28 cellular contexts compared by ENCODE assay signal in the genomic region with DNA sequence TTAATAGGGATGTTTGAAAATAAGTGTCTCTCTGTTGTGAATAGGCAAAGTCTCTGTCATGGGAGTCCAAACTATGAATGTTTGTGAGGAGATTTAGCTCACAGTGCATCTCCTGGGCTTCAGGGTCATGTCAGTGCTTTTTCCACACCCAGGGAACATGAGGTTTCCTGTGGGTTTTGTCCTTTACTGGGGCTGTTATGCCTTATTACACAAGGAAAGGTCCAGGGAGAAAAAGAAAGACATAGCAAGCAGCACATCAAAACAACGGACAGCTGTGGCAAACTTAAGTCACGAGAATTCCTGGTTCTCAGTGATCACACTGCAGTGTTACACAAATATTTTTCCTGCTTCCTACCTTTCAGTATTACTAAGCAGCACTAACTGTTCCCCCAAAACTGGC.
"Had no signal": no experiment of that assay in that cellular context is flagged by ENCODE, and none has a peak within 500 bp of the region (broad histone marks: within the 10 kb centered on the region; RNA-seq: fewer than 3 reads in every experiment).

No MANE protein-coding gene starts in this region.

- DNase-seq: activated B cell treated with CpG ODN at 0.5 μM for 24 hours; activated CD4-positive, alpha-beta T cell treated with anti-CD3 and anti-CD28 coated beads for 48 hours; activated CD4-positive, alpha-beta T cell treated with anti-CD3 and anti-CD28 coated beads, Interleukin-2, amount 50 U/mL, for 1 hour; activated CD4-positive, alpha-beta T cell treated with anti-CD3 and anti-CD28 coated beads, Interleukin-2, amount 50 U/mL, for 48 hours; activated CD8-positive, alpha-beta memory T cell treated with anti-CD3 and anti-CD28 coated beads for 24 hours; activated CD8-positive, alpha-beta T cell treated with anti-CD3 and anti-CD28 coated beads for 36 hours; activated effector memory CD4-positive, alpha-beta T cell treated with Interleukin-2 at 50 U/mL for 16 hours; activated gamma-delta T cell treated with Interleukin-2 at 50 U/mL for 16 hours; activated naive CD4-positive, alpha-beta T cell treated with anti-CD3 and anti-CD28 coated beads, Interleukin-2, amount 50 U/mL, for 16 hours; activated naive CD4-positive, alpha-beta T cell treated with Interleukin-2 at 50 U/mL for 16 hours; activated T-cell treated with anti-CD3 and anti-CD28 coated beads, Interleukin-2, amount 50 U/mL, for 4 hours; amygdala; aorta; body of pancreas; caudate nucleus; cortex of kidney; dermis blood vessel endothelial cell; effector CD4-positive, alpha-beta T cell; effector memory CD8-positive, alpha-beta T cell; esophagus squamous epithelium; foreskin melanocyte; head of caudate nucleus; T-cell; T-helper 9 cell; WERI-Rb-1 had no signal

- H3K36me3 ChIP-seq: esophagus squamous epithelium, WERI-Rb-1 had no signal

- H3K4me3 ChIP-seq: body of pancreas, esophagus squamous epithelium had no signal

- H3K9me3 ChIP-seq: body of pancreas, esophagus squamous epithelium had no signal

- H3K4me1 ChIP-seq: body of pancreas, esophagus squamous epithelium had no signal

- H3K27ac ChIP-seq: body of pancreas, epithelial cell of prostate, esophagus squamous epithelium, WERI-Rb-1 had no signal

- ATAC-seq: activated CD4-positive, CD25-positive, alpha-beta regulatory T cell treated with anti-CD3 and anti-CD28 coated beads, Interleukin-2, amount 50 U/mL, for 24 hours; activated CD8-positive, alpha-beta T cell treated with anti-CD3 and anti-CD28 coated beads for 36 hours; activated T-cell treated with anti-CD3 and anti-CD28 coated beads, Interleukin-2, amount 50 U/mL, for 4 hours; activated T-helper 17 cell treated with anti-CD3 and anti-CD28 coated beads, Interleukin-2, amount 50 U/mL, for 72 hours; body of pancreas; effector memory CD8-positive, alpha-beta T cell; T-cell had no signal

- H3K27me3 ChIP-seq: body of pancreas, esophagus squamous epithelium had no signal
